Comparison of ENCODE assay signal across 7 cellular contexts in genomic region chr11:84962018-84962417, GRCh38.
"Had no signal": no experiment of that assay in that cellular context is flagged by ENCODE, and none has a peak within 500 bp of the region (broad histone marks: within the 10 kb centered on the region; RNA-seq: fewer than 3 reads in every experiment).

No MANE protein-coding gene starts in this region.

- H3K9me3 ChIP-seq: HAP-1 had no signal

- H3K36me3 ChIP-seq: HAP-1 had no signal

- DNase-seq: GOT3, H7, HFFc6, IMR-90 had no signal

- ATAC-seq: HCT116 had no signal

- H3K4me3 ChIP-seq: HAP-1 had no signal

- FAIRE-seq: HTR-8/SVneo had no signal

- H3K9me3 Mint-ChIP-seq: HFFc6 had no signal

- H3K27ac Mint-ChIP-seq: HFFc6 had no signal

- H3K4me3 Mint-ChIP-seq: HFFc6 had no signal
